9 cellular contexts compared by ENCODE assay signal in genomic region chr20:22684072-22684762, GRCh38.
A peak's percentile ranks its signal among the peaks of the same experiment; 100 is the strongest.
DNase-seq lines count a peak whose midpoint lies in the region; ATAC-seq and TF ChIP-seq lines count a peak whose summit lies in the region.
"Had no signal": no experiment of that assay in that cellular context is flagged by ENCODE, and none has a peak within 500 bp of the region (broad histone marks: within the 10 kb centered on the region; RNA-seq: fewer than 3 reads in every experiment).

No MANE protein-coding gene starts in this region.

- in situ Hi-C loops in Panc1 (cut with HindIII; ENCODE audit: low pct_unique_long_range_greater_than_20kb, low sequenced_read_pairs), result no loop called here

- TF ChIP-seq CTCF in Panc1 (IDR thresholded peaks at IDR 0.05), result peak; percentile 89

- intact Hi-C loops in Panc1 (cut with micrococcal nuclease; ENCODE audit: unreplicated experiment), result loop anchor here (1.0 to 10.0 kb wide), 5 partner anchors 97 to 350 kb away; no protein-coding TSS in a partner anchor

- BruUV-seq in Panc1 (replicated peaks; lab: Mats Ljungman, UMichigan), result no TSS peak

- no peaks in the 10 kb centered on the region for H3K36me3 ChIP-seq in Panc1 (ENCODE audit: control insufficient read depth, insufficient read depth, low read length)

- no peak overlapping the region for H3K27ac ChIP-seq in Panc1 (ENCODE audit: low read length)

- H3K4me3 ChIP-seq in Panc1 (ENCODE audit: low read depth in 2 of 2, low read length in 2 of 2), result no peak overlapping the region

- H3K36me3 Mint-ChIP-seq in stimulated activated naive B cell treated with anti-CD40 and anti-IgM and Interleukin-4, amounts not matched to agents 10 μg/mL and 1 μg/mL and 100 μg/mL, for 72 hours, result no peaks in the 10 kb centered on the region
- H3K36me3 Mint-ChIP-seq: CD4-positive, alpha-beta memory T cell had no signal

- no peak for TF ChIP-seq EP300 in Ishikawa (IDR thresholded peaks at IDR 0.05; ENCODE audit: borderline replicate concordance)

- H3K27ac Mint-ChIP-seq in stimulated activated naive B cell treated with anti-CD40 and anti-IgM and Interleukin-4, amounts not matched to agents 10 μg/mL and 1 μg/mL and 100 μg/mL, for 72 hours, result no peak overlapping the region
- H3K27ac Mint-ChIP-seq: CD4-positive, alpha-beta memory T cell had no signal

- peaks cover 4% of the 10 kb centered on the region for H3K4me1 ChIP-seq in Panc1 (ENCODE audit: control insufficient read depth, insufficient read depth, low read length)

- no peaks in the 10 kb centered on the region for H3K27me3 ChIP-seq in Panc1 (ENCODE audit: control insufficient read depth, insufficient read depth, low read length)

- H3K4me1 Mint-ChIP-seq in stimulated activated naive B cell treated with anti-CD40 and anti-IgM and Interleukin-4, amounts not matched to agents 10 μg/mL and 1 μg/mL and 100 μg/mL, for 72 hours, result peaks cover 9 to 13% of the 10 kb centered on the region in 2 donors
- H3K4me1 Mint-ChIP-seq: CD4-positive, alpha-beta memory T cell had no signal

- ATAC-seq in GM21367 (IDR thresholded peaks at IDR 0.05; ENCODE audit: unreplicated experiment) (peak; percentile 78), Panc1 (peak; percentile 94)
- ATAC-seq in stimulated activated naive B cell treated with anti-CD40 and anti-IgM and Interleukin-4, amounts not matched to agents 10 μg/mL and 1 μg/mL and 100 μg/mL, for 72 hours (replicated peaks), result peak; percentile 87

- peak; percentile 65 for TF ChIP-seq RAD21 in Ishikawa (IDR thresholded peaks at IDR 0.05; ENCODE audit: low read depth)

- H3K9me3 ChIP-seq in Panc1 (ENCODE audit: control insufficient read depth, insufficient read depth, low read depth, low read length), result no peaks in the 10 kb centered on the region

- H3K9me3 Mint-ChIP-seq in stimulated activated naive B cell treated with anti-CD40 and anti-IgM and Interleukin-4, amounts not matched to agents 10 μg/mL and 1 μg/mL and 100 μg/mL, for 72 hours, result no peaks in the 10 kb centered on the region

- POLR2A ChIA-PET in Panc1 (lab: Charles Lee), result no interaction called here

- DNase-seq in NCI-H1694 (lab: John Stamatoyannopoulos, UW) (peak; percentile 11), NCI-H1694 treated with DMSO at 0.1 percent for 48 hours (lab: John Stamatoyannopoulos, UW) (no peak), Panc1 (ENCODE audit: low read depth, low spot score) (peak; percentile 56), cerebellum (ENCODE audit: low spot score) (peak; percentile 73), kidney tubule cell (ENCODE audit: low spot score) (peak; percentile 68)
- DNase-seq in stimulated activated naive B cell treated with anti-CD40 and anti-IgM and Interleukin-4, amounts not matched to agents 10 μg/mL and 1 μg/mL and 100 μg/mL, for 72 hours, result peak; percentile 48

- no peak overlapping the region for H3K4me3 Mint-ChIP-seq in stimulated activated naive B cell treated with anti-CD40 and anti-IgM and Interleukin-4, amounts not matched to agents 10 μg/mL and 1 μg/mL and 100 μg/mL, for 72 hours
- H3K4me3 Mint-ChIP-seq: CD4-positive, alpha-beta memory T cell had no signal

- CTCF ChIA-PET in Panc1 (lab: Charles Lee), result interaction anchor here (0.7 to 1.2 kb wide), 4 partner anchors 345 to 350 kb away, joined by 3 to 10 read pairs (median 6); no protein-coding TSS in a partner anchor

- H3K27me3 Mint-ChIP-seq in stimulated activated naive B cell treated with anti-CD40 and anti-IgM and Interleukin-4, amounts not matched to agents 10 μg/mL and 1 μg/mL and 100 μg/mL, for 72 hours, result peaks cover 0 to 8% of the 10 kb centered on the region in 2 donors
- H3K27me3 Mint-ChIP-seq: CD4-positive, alpha-beta memory T cell had no signal

TF ChIP-seq in Ishikawa, 13 proteins besides CTCF, POLR2A, EP300 and RAD21:
- TF ChIP-seq TCF12 (IDR thresholded peaks at IDR 0.05; ENCODE audit: low read depth) (no peak), NFIC (IDR thresholded peaks at IDR 0.05) (no peak), MAX (IDR thresholded peaks at IDR 0.05) (no peak), ZBTB7A (IDR thresholded peaks at IDR 0.05; ENCODE audit: low read depth) (no peak), REST (IDR thresholded peaks at IDR 0.05; ENCODE audit: low read depth) (no peak), TEAD4 (IDR thresholded peaks at IDR 0.05) (no peak), TAF1 (IDR thresholded peaks at IDR 0.05; ENCODE audit: low read depth) (no peak), EGR1 (IDR thresholded peaks at IDR 0.05) (no peak), FOXM1 (IDR thresholded peaks at IDR 0.05; ENCODE audit: borderline replicate concordance, low read depth) (no peak), CEBPB (IDR thresholded peaks at IDR 0.05) (no peak), YY1 (IDR thresholded peaks at IDR 0.05; ENCODE audit: low read depth) (no peak), CREB1 (IDR thresholded peaks at IDR 0.05; ENCODE audit: low read depth) (no peak)
- TF ChIP-seq, protein P1, sequence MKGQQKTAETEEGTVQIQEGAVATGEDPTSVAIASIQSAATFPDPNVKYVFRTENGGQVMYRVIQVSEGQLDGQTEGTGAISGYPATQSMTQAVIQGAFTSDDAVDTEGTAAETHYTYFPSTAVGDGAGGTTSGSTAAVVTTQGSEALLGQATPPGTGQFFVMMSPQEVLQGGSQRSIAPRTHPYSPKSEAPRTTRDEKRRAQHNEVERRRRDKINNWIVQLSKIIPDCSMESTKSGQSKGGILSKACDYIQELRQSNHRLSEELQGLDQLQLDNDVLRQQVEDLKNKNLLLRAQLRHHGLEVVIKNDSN (IDR thresholded peaks at IDR 0.05), result no peak
TF ChIP-seq in Ishikawa: peak in this region for 0.
